Comparison of ENCODE assay signal across 26 cellular contexts in genomic region chr2:177721087-177721486, GRCh38.
"Had no signal": no experiment of that assay in that cellular context is flagged by ENCODE, and none has a peak within 500 bp of the region (broad histone marks: within the 10 kb centered on the region; RNA-seq: fewer than 3 reads in every experiment).

No MANE protein-coding gene starts in this region.

- H3K36me3 ChIP-seq: brain microvascular endothelial cell, cardiac muscle cell, Peyer's patch, SJCRH30 had no signal

- H3K27ac ChIP-seq: brain microvascular endothelial cell, cardiac muscle cell, Peyer's patch, RWPE1, VCaP had no signal

- H3K27ac Mint-ChIP-seq: activated CD4-positive, alpha-beta memory T cell treated with anti-CD3 and anti-CD28 coated beads for 36 hours; activated CD4-positive, alpha-beta T cell treated with anti-CD3 and anti-CD28 coated beads, Interleukin-2, amount 10 ng/mL, durations not matched to agents 7 days and 5 days; activated naive CD4-positive, alpha-beta T cell treated with anti-CD3 and anti-CD28 coated beads, Interleukin-2, amount 10 ng/mL, durations not matched to agents 7 days and 5 days; activated naive CD8-positive, alpha-beta T cell treated with anti-CD3 and anti-CD28 coated beads for 36 hours; activated T-helper 17 cell treated with anti-CD3 and anti-CD28 coated beads, Interleukin-2, amount 50 U/mL, for 72 hours had no signal

- ATAC-seq: activated T-helper 17 cell treated with anti-CD3 and anti-CD28 coated beads, Interleukin-2, amount 50 U/mL, for 72 hours had no signal

- H3K4me1 ChIP-seq: Peyer's patch had no signal

- H3K9me3 Mint-ChIP-seq: activated CD4-positive, alpha-beta memory T cell treated with anti-CD3 and anti-CD28 coated beads for 36 hours; activated CD4-positive, alpha-beta T cell treated with anti-CD3 and anti-CD28 coated beads, Interleukin-2, amount 10 ng/mL, durations not matched to agents 7 days and 5 days; activated naive CD4-positive, alpha-beta T cell treated with anti-CD3 and anti-CD28 coated beads, Interleukin-2, amount 10 ng/mL, durations not matched to agents 7 days and 5 days; activated naive CD8-positive, alpha-beta T cell treated with anti-CD3 and anti-CD28 coated beads for 36 hours; activated T-helper 17 cell treated with anti-CD3 and anti-CD28 coated beads, Interleukin-2, amount 50 U/mL, for 72 hours had no signal

- H3K9ac ChIP-seq: SK-N-SH had no signal

- H3K4me3 ChIP-seq: cardiac muscle cell, Peyer's patch had no signal

- H3K36me3 Mint-ChIP-seq: activated CD4-positive, alpha-beta memory T cell treated with anti-CD3 and anti-CD28 coated beads for 36 hours; activated naive CD4-positive, alpha-beta T cell treated with anti-CD3 and anti-CD28 coated beads, Interleukin-2, amount 10 ng/mL, durations not matched to agents 7 days and 5 days; activated naive CD8-positive, alpha-beta T cell treated with anti-CD3 and anti-CD28 coated beads for 36 hours had no signal

- DNase-seq: activated CD4-positive, alpha-beta memory T cell treated with anti-CD3 and anti-CD28 coated beads for 36 hours; activated CD4-positive, alpha-beta T cell treated with anti-CD3 and anti-CD28 coated beads, Interleukin-2, amount 10 ng/mL, durations not matched to agents 7 days and 5 days; activated CD4-positive, CD25-positive, alpha-beta regulatory T cell; activated gamma-delta T cell treated with Interleukin-2 at 50 U/mL for 16 hours; activated naive CD4-positive, alpha-beta T cell treated with anti-CD3 and anti-CD28 coated beads, Interleukin-2, amount 10 ng/mL, durations not matched to agents 7 days and 5 days; activated naive CD8-positive, alpha-beta T cell treated with anti-CD3 and anti-CD28 coated beads for 36 hours; activated T-cell treated with anti-CD3 and anti-CD28 coated beads for 4 hours; activated T-cell treated with anti-CD3 and anti-CD28 coated beads, Interleukin-2, amount 50 U/mL, for 48 hours; brain microvascular endothelial cell; NCI-H1105 treated with DMSO at 0.1 percent for 48 hours; NCI-H1436 treated with DMSO at 0.1 percent for 48 hours; NCI-H187; NCI-H2081 treated with DMSO at 0.1 percent for 48 hours; NCI-H446; NCI-H524; NCI-H82; OCI-M1; Peyer's patch; Right ventricle myocardium superior; SK-N-SH; T-helper 1 cell had no signal

- H3K4me3 Mint-ChIP-seq: activated CD4-positive, alpha-beta memory T cell treated with anti-CD3 and anti-CD28 coated beads for 36 hours; activated CD4-positive, alpha-beta T cell treated with anti-CD3 and anti-CD28 coated beads, Interleukin-2, amount 10 ng/mL, durations not matched to agents 7 days and 5 days; activated naive CD4-positive, alpha-beta T cell treated with anti-CD3 and anti-CD28 coated beads, Interleukin-2, amount 10 ng/mL, durations not matched to agents 7 days and 5 days; activated naive CD8-positive, alpha-beta T cell treated with anti-CD3 and anti-CD28 coated beads for 36 hours; activated T-helper 17 cell treated with anti-CD3 and anti-CD28 coated beads, Interleukin-2, amount 50 U/mL, for 72 hours had no signal

- H3K9me3 ChIP-seq: Peyer's patch, SK-N-SH had no signal

- H3K4me1 Mint-ChIP-seq: activated CD4-positive, alpha-beta T cell treated with anti-CD3 and anti-CD28 coated beads, Interleukin-2, amount 10 ng/mL, durations not matched to agents 7 days and 5 days; activated naive CD4-positive, alpha-beta T cell treated with anti-CD3 and anti-CD28 coated beads, Interleukin-2, amount 10 ng/mL, durations not matched to agents 7 days and 5 days had no signal
